ENCODE assay signal across 1 cellular context in the genomic region with DNA sequence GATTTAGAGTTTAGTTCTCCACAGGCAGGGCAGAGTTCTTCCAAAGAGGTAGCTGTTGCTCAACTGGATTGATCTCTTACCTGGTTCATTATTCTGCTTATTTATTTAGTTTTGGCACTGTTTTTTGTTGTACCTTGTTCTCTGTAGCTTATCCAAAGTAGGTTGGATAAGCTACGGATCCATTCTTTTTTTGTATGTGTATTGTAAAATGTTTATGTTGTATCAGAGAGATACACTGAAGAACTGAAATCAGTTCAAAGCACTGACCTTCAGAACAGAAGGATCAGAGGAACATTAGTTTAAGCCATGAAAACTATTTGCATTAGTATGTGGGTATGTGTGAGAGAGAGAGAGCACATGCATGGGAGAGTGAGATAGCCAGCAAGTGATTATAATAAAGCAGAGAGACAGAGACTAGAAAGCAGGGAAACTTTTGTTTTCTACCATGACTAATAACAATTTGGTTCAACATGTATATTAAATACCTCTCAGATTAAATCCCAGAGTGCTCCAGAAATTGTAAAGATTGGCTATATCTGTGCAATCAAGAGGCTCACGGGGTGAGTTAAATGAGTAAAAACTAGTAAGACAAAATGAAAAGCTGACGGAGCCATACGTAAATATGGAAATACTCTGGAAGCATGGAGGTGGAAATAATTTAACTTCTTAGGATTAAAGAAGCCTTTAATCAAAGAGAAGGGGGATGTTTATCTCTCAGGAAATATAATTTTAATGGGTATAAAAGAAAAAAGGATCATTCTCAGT.
TF ChIP-seq lines count a peak whose summit lies in the region.

No MANE protein-coding gene starts in this region.

TF ChIP-seq in HepG2, 621 proteins besides CTCF, POLR2A, EP300 and RAD21 (continued from another document):
- TF ChIP-seq, protein P1, sequence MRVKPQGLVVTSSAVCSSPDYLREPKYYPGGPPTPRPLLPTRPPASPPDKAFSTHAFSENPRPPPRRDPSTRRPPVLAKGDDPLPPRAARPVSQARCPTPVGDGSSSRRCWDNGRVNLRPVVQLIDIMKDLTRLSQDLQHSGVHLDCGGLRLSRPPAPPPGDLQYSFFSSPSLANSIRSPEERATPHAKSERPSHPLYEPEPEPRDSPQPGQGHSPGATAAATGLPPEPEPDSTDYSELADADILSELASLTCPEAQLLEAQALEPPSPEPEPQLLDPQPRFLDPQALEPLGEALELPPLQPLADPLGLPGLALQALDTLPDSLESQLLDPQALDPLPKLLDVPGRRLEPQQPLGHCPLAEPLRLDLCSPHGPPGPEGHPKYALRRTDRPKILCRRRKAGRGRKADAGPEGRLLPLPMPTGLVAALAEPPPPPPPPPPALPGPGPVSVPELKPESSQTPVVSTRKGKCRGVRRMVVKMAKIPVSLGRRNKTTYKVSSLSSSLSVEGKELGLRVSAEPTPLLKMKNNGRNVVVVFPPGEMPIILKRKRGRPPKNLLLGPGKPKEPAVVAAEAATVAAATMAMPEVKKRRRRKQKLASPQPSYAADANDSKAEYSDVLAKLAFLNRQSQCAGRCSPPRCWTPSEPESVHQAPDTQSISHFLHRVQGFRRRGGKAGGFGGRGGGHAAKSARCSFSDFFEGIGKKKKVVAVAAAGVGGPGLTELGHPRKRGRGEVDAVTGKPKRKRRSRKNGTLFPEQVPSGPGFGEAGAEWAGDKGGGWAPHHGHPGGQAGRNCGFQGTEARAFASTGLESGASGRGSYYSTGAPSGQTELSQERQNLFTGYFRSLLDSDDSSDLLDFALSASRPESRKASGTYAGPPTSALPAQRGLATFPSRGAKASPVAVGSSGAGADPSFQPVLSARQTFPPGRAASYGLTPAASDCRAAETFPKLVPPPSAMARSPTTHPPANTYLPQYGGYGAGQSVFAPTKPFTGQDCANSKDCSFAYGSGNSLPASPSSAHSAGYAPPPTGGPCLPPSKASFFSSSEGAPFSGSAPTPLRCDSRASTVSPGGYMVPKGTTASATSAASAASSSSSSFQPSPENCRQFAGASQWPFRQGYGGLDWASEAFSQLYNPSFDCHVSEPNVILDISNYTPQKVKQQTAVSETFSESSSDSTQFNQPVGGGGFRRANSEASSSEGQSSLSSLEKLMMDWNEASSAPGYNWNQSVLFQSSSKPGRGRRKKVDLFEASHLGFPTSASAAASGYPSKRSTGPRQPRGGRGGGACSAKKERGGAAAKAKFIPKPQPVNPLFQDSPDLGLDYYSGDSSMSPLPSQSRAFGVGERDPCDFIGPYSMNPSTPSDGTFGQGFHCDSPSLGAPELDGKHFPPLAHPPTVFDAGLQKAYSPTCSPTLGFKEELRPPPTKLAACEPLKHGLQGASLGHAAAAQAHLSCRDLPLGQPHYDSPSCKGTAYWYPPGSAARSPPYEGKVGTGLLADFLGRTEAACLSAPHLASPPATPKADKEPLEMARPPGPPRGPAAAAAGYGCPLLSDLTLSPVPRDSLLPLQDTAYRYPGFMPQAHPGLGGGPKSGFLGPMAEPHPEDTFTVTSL (CRISPR knock-in tag; IDR thresholded peaks at IDR 0.05; ENCODE audit: borderline replicate concordance), result peak; percentile 72; the same call in 1 of the 2 replicates
- TF ChIP-seq ELF1 (CRISPR knock-in tag; IDR thresholded peaks at IDR 0.05) (no peak), ZNF382 (CRISPR knock-in tag; IDR thresholded peaks at IDR 0.05; ENCODE audit: borderline replicate concordance) (no peak), SMAD1 (CRISPR knock-in tag; IDR thresholded peaks at IDR 0.05; ENCODE audit: borderline replicate concordance, low read depth) (no peak), SOX6 (IDR thresholded peaks at IDR 0.05) (no peak), SOX6 (CRISPR knock-in tag; IDR thresholded peaks at IDR 0.05) (peak; percentile 79), MIXL1 (CRISPR knock-in tag; IDR thresholded peaks at IDR 0.05) (peak; percentile 77; the same call in 1 of the 2 replicates), HDAC2 (CRISPR knock-in tag; IDR thresholded peaks at IDR 0.05) (peak; percentile 57; the same call in 1 of the 2 replicates), MBD4 (IDR thresholded peaks at IDR 0.05; ENCODE audit: borderline replicate concordance, low read length) (0 out of 2 replicates have a peak, but pooled peaks have one; percentile 59), NRL (CRISPR knock-in tag; IDR thresholded peaks at IDR 0.05; ENCODE audit: borderline replicate concordance) (no peak), GTF3A (CRISPR knock-in tag; conservative IDR thresholded peaks at IDR 0.05) (no peak), NFYC (CRISPR knock-in tag; IDR thresholded peaks at IDR 0.05) (no peak), ZNF562 (CRISPR knock-in tag; IDR thresholded peaks at IDR 0.05; ENCODE audit: borderline replicate concordance) (no peak), ZNF20 (CRISPR knock-in tag; IDR thresholded peaks at IDR 0.05) (no peak), ZNF205 (CRISPR knock-in tag; IDR thresholded peaks at IDR 0.05) (peak; percentile 88), ZNF383 (CRISPR knock-in tag; IDR thresholded peaks at IDR 0.05; ENCODE audit: borderline replicate concordance) (no peak), FOXK1 (CRISPR knock-in tag; IDR thresholded peaks at IDR 0.05; ENCODE audit: borderline replicate concordance, low read depth) (no peak), PCBP1 (IDR thresholded peaks at IDR 0.05; ENCODE audit: borderline replicate concordance, low read depth, low read length) (no peak), PHF21A (CRISPR knock-in tag; IDR thresholded peaks at IDR 0.05) (peak; percentile 52; the same call in 1 of the 2 replicates), NFKBIZ (CRISPR knock-in tag; IDR thresholded peaks at IDR 0.05) (no peak), FOSL1 (CRISPR knock-in tag; IDR thresholded peaks at IDR 0.05; ENCODE audit: borderline replicate concordance) (no peak), KDM5A (IDR thresholded peaks at IDR 0.05; ENCODE audit: borderline replicate concordance, low read length) (no peak), ZNF616 (CRISPR knock-in tag; IDR thresholded peaks at IDR 0.05; ENCODE audit: low read depth) (no peak; the same call in 1 of the 2 replicates), ELF4 (CRISPR knock-in tag; IDR thresholded peaks at IDR 0.05; ENCODE audit: borderline replicate concordance) (no peak), EHMT2 (IDR thresholded peaks at IDR 0.05; ENCODE audit: borderline replicate concordance, low read depth, low read length) (no peak), NCOR1 (IDR thresholded peaks at IDR 0.05; ENCODE audit: borderline replicate concordance, low read length) (peak; percentile 51; the same call in 1 of the 2 replicates), ZNF232 (CRISPR knock-in tag; IDR thresholded peaks at IDR 0.05; ENCODE audit: borderline replicate concordance) (no peak)
- TF ChIP-seq, protein P2, sequence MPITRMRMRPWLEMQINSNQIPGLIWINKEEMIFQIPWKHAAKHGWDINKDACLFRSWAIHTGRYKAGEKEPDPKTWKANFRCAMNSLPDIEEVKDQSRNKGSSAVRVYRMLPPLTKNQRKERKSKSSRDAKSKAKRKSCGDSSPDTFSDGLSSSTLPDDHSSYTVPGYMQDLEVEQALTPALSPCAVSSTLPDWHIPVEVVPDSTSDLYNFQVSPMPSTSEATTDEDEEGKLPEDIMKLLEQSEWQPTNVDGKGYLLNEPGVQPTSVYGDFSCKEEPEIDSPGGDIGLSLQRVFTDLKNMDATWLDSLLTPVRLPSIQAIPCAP (CRISPR knock-in tag; IDR thresholded peaks at IDR 0.05; ENCODE audit: low read depth), result no peak
- TF ChIP-seq, protein P3, sequence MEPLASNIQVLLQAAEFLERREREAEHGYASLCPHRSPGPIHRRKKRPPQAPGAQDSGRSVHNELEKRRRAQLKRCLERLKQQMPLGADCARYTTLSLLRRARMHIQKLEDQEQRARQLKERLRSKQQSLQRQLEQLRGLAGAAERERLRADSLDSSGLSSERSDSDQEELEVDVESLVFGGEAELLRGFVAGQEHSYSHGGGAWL (CRISPR knock-in tag; IDR thresholded peaks at IDR 0.05), result no peak
- TF ChIP-seq, protein P4, sequence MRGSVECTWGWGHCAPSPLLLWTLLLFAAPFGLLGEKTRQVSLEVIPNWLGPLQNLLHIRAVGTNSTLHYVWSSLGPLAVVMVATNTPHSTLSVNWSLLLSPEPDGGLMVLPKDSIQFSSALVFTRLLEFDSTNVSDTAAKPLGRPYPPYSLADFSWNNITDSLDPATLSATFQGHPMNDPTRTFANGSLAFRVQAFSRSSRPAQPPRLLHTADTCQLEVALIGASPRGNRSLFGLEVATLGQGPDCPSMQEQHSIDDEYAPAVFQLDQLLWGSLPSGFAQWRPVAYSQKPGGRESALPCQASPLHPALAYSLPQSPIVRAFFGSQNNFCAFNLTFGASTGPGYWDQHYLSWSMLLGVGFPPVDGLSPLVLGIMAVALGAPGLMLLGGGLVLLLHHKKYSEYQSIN (CRISPR knock-in tag; IDR thresholded peaks at IDR 0.05; ENCODE audit: borderline replicate concordance), result no peak
- TF ChIP-seq, protein P5, sequence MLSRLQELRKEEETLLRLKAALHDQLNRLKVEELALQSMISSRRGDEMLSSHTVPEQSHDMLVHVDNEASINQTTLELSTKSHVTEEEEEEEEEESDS (CRISPR knock-in tag; IDR thresholded peaks at IDR 0.05; ENCODE audit: borderline replicate concordance), result no peak
- TF ChIP-seq, protein P6, sequence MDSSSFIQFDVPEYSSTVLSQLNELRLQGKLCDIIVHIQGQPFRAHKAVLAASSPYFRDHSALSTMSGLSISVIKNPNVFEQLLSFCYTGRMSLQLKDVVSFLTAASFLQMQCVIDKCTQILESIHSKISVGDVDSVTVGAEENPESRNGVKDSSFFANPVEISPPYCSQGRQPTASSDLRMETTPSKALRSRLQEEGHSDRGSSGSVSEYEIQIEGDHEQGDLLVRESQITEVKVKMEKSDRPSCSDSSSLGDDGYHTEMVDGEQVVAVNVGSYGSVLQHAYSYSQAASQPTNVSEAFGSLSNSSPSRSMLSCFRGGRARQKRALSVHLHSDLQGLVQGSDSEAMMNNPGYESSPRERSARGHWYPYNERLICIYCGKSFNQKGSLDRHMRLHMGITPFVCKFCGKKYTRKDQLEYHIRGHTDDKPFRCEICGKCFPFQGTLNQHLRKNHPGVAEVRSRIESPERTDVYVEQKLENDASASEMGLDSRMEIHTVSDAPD (CRISPR knock-in tag; IDR thresholded peaks at IDR 0.05), result no peak
- TF ChIP-seq, protein P7, sequence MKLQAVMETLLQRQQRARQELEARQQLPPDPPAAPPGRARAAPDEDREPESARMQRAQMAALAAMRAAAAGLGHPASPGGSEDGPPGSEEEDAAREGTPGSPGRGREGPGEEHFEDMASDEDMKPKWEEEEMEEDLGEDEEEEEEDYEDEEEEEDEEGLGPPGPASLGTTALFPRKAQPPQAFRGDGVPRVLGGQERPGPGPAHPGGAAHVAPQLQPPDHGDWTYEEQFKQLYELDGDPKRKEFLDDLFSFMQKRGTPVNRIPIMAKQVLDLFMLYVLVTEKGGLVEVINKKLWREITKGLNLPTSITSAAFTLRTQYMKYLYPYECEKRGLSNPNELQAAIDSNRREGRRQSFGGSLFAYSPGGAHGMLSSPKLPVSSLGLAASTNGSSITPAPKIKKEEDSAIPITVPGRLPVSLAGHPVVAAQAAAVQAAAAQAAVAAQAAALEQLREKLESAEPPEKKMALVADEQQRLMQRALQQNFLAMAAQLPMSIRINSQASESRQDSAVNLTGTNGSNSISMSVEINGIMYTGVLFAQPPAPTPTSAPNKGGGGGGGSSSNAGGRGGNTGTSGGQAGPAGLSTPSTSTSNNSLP (IDR thresholded peaks at IDR 0.05; ENCODE audit: low read depth, low read length), result peak; percentile 91; the same call in 1 of the 2 replicates
